Comparison of ENCODE assay signal across 14 cellular contexts in genomic region chrX:39897741-39898097, GRCh38.
DNase-seq lines count a peak whose midpoint lies in the region; ATAC-seq, FAIRE-seq and TF ChIP-seq lines count a peak whose summit lies in the region.
"Had no signal": no experiment of that assay in that cellular context is flagged by ENCODE, and none has a peak within 500 bp of the region (broad histone marks: within the 10 kb centered on the region; RNA-seq: fewer than 3 reads in every experiment).

No MANE protein-coding gene starts in this region.

- no peaks in the 10 kb centered on the region for H4K20me1 ChIP-seq in HepG2 (ENCODE audit: insufficient read depth, low read length)

- no peak for TF ChIP-seq RAD21 in HepG2 (CRISPR knock-in tag; IDR thresholded peaks at IDR 0.05)

- peaks cover 2% of the 10 kb centered on the region for H3K27me3 Mint-ChIP-seq in activated T-helper 2 cell treated with anti-CD3 and anti-CD28 coated beads, Interferon-gamma antibody, Interleukin-2, Interleukin-4, amounts not matched to agents 10 μg/mL and 5 μg/mL and 100 μg/mL, durations not matched to agents 14 hours and 24 hours and 36 hours (ENCODE audit: low read depth)
- H3K27me3 Mint-ChIP-seq: activated naive CD8-positive, alpha-beta T cell; central memory CD8-positive, alpha-beta T cell had no signal

- BruUV-seq in HepG2 (replicated peaks; lab: Mats Ljungman, UMichigan): no TSS peak

- H2BK15ac ChIP-seq in mesenchymal stem cell (ENCODE audit: low read depth, poor library complexity, severe bottlenecking): no peak overlapping the region

- CTCF ChIA-PET in HepG2 (lab: Yijun Ruan, JAX; ENCODE audit: low intra/inter-chr PET ratio, low total read pairs): no interaction called here

- TF ChIP-seq EP300 in HepG2 (IDR thresholded peaks at IDR 0.05; ENCODE audit: low read depth in 2 of 2, low read length in 2 of 2) (no peak), HepG2 (CRISPR knock-in tag; IDR thresholded peaks at IDR 0.05; ENCODE audit: borderline replicate concordance) (no peak)

- H2BK120ac ChIP-seq in mesenchymal stem cell (ENCODE audit: low read depth, low read length): no peak overlapping the region

- no peaks in the 10 kb centered on the region for H3K79me1 ChIP-seq in mesenchymal stem cell (replicated peaks; ENCODE audit: low read length, poor library complexity, severe bottlenecking)

- H3K36me3 ChIP-seq in HepG2 (replicated peaks in 1 of 2; ENCODE audit: control insufficient read depth in 1 of 2, insufficient read depth in 2 of 2, low read length in 2 of 2) (no peaks in the 10 kb centered on the region), right lobe of liver (no peaks in the 10 kb centered on the region), body of pancreas (replicated peaks in 1 of 2; ENCODE audit: insufficient read depth in 1 of 2, low read depth in 2 of 2) (no peaks in the 10 kb centered on the region), mesenchymal stem cell (ENCODE audit: control insufficient read depth in 1 of 2, insufficient read depth in 2 of 2, low read depth in 1 of 2, low read length in 2 of 2) (no peaks in the 10 kb centered on the region)
- H3K36me3 ChIP-seq: ovary had no signal

- no peak for TF ChIP-seq CTCF in HepG2 (CRISPR knock-in tag; IDR thresholded peaks at IDR 0.05)
- TF ChIP-seq CTCF in right lobe of liver (IDR thresholded peaks at IDR 0.05): no peak
- TF ChIP-seq CTCF in body of pancreas (IDR thresholded peaks at IDR 0.05): no peak

- H3K27ac ChIP-seq in HepG2 (ENCODE audit: extremely low read length, insufficient read depth, low read length): no peak overlapping the region
- H3K27ac ChIP-seq in right lobe of liver: no peak overlapping the region
- H3K27ac ChIP-seq in body of pancreas: peak overlapping the region; percentile 7 to 76 (median 50)
- peak overlapping the region; percentile 77 for H3K27ac ChIP-seq in mesenchymal stem cell (ENCODE audit: low read length, poor library complexity, severe bottlenecking)

- in situ Hi-C loops in HepG2 (cut with HindIII; ENCODE audit: extremely low pct_ligation_motif_present, low pct_unique_long_range_greater_than_20kb): loop anchor here (10.0 kb wide), 1 partner anchor 57 kb away; no protein-coding TSS in a partner anchor

- H2BK12ac ChIP-seq in mesenchymal stem cell (ENCODE audit: low read length in 2 of 2): peak overlapping the region in 1 of 2 experiments; percentile 52

- no peaks in the 10 kb centered on the region for H3K9me3 Mint-ChIP-seq in activated T-helper 2 cell treated with anti-CD3 and anti-CD28 coated beads, Interferon-gamma antibody, Interleukin-2, Interleukin-4, amounts not matched to agents 10 μg/mL and 5 μg/mL and 100 μg/mL, durations not matched to agents 14 hours and 24 hours and 36 hours
- H3K9me3 Mint-ChIP-seq: central memory CD8-positive, alpha-beta T cell had no signal

- POLR2A ChIA-PET in HepG2 (lab: Yijun Ruan, JAX): no interaction called here

- H3K79me2 ChIP-seq in HepG2 (ENCODE audit: insufficient read depth, low read length): no peaks in the 10 kb centered on the region

- H3K27me3 ChIP-seq in HepG2 (ENCODE audit: control insufficient read depth in 1 of 2, insufficient read depth in 2 of 2, low read length in 2 of 2): peaks cover 1 to 6% of the 10 kb centered on the region in 2 experiments; a peak in 2 of 5 replicates
- H3K27me3 ChIP-seq in right lobe of liver: no peaks in the 10 kb centered on the region
- no peaks in the 10 kb centered on the region for H3K27me3 ChIP-seq in body of pancreas
- peaks cover 0 to 38% of the 10 kb centered on the region in 2 experiments for H3K27me3 ChIP-seq in mesenchymal stem cell (ENCODE audit: control insufficient read depth in 1 of 2, insufficient read depth in 1 of 2, low read length in 2 of 2)
- H3K27me3 ChIP-seq: ovary had no signal

- no peak overlapping the region for H4K8ac ChIP-seq in mesenchymal stem cell (ENCODE audit: low read length)

- 0% methylated on average over 2 of the region's 6 CpGs for WGBS in HepG2 (ENCODE audit: low lambda C conversion rate)
- WGBS in right lobe of liver (ENCODE audit: insufficient coverage, low coverage, low lambda C conversion rate, missing lambda C conversion rate): no CpG with 5 or more reads among the region's 6 CpGs
- 33% methylated on average over 4 of the region's 6 CpGs; no CpG with 5 or more reads in 1 of the 2 donors for WGBS in body of pancreas, 2 donors
- 58% methylated on average over 4 of the region's 6 CpGs for WGBS in mesenchymal stem cell

- peak overlapping the region; percentile 35 for H2AK5ac ChIP-seq in mesenchymal stem cell (ENCODE audit: low read length, severe bottlenecking)

- H3K4ac ChIP-seq in mesenchymal stem cell (ENCODE audit: low read depth in 1 of 2, low read length in 2 of 2): peak overlapping the region in 1 of 2 experiments; percentile 11

- no peak overlapping the region for H3K27ac Mint-ChIP-seq in activated T-helper 2 cell treated with anti-CD3 and anti-CD28 coated beads, Interferon-gamma antibody, Interleukin-2, Interleukin-4, amounts not matched to agents 10 μg/mL and 5 μg/mL and 100 μg/mL, durations not matched to agents 14 hours and 24 hours and 36 hours
- H3K27ac Mint-ChIP-seq: activated CD4-positive, alpha-beta T cell treated with anti-CD3 and anti-CD28 coated beads for 36 hours; activated naive CD8-positive, alpha-beta T cell had no signal

- TF ChIP-seq POLR2A in HepG2 (IDR thresholded peaks at IDR 0.05; ENCODE audit: insufficient read depth in 1 of 2, low read depth in 2 of 2, low read length in 2 of 2) (no peak), right lobe of liver (IDR thresholded peaks at IDR 0.05) (no peak), body of pancreas (IDR thresholded peaks at IDR 0.05) (no peak)

- H3K23ac ChIP-seq in mesenchymal stem cell (ENCODE audit: low read length in 2 of 2): no peak overlapping the region

- intact Hi-C loops in HepG2 (cut with micrococcal nuclease; ENCODE audit: unreplicated experiment): no loop called here
- intact Hi-C loops in right lobe of liver (cut with DNase I): no loop called here
- intact Hi-C loops in body of pancreas (cut with DNase I): no loop called here
- intact Hi-C loops in activated T-helper 2 cell treated with anti-CD3 and anti-CD28 coated beads, Interferon-gamma antibody, Interleukin-2, Interleukin-4, amounts not matched to agents 10 μg/mL and 5 μg/mL and 100 μg/mL, durations not matched to agents 14 hours and 24 hours and 36 hours (cut with micrococcal nuclease): no loop called here

- no peak overlapping the region for H3K4me3 Mint-ChIP-seq in activated T-helper 2 cell treated with anti-CD3 and anti-CD28 coated beads, Interferon-gamma antibody, Interleukin-2, Interleukin-4, amounts not matched to agents 10 μg/mL and 5 μg/mL and 100 μg/mL, durations not matched to agents 14 hours and 24 hours and 36 hours (ENCODE audit: low read depth)
- H3K4me3 Mint-ChIP-seq: activated CD4-positive, alpha-beta T cell treated with anti-CD3 and anti-CD28 coated beads for 36 hours; activated naive CD8-positive, alpha-beta T cell; central memory CD8-positive, alpha-beta T cell had no signal

- H3K18ac ChIP-seq in mesenchymal stem cell (ENCODE audit: low read depth in 1 of 2, low read length in 2 of 2): peak overlapping the region in 1 of 2 experiments; percentile 21

- no peak for DNase-seq in HepG2 (ENCODE audit: low spot score)
- DNase-seq in right lobe of liver: no peak
- no peak for DNase-seq in body of pancreas
- DNase-seq in mesenchymal stem cell: no peak
- DNase-seq in activated T-helper 2 cell treated with anti-CD3 and anti-CD28 coated beads, Interferon-gamma antibody, Interleukin-2, Interleukin-4, amounts not matched to agents 10 μg/mL and 5 μg/mL and 100 μg/mL, durations not matched to agents 14 hours and 24 hours and 36 hours (ENCODE audit: low spot score): no peak
- no peak for DNase-seq in T1000 (lab: John Stamatoyannopoulos, UW)
- DNase-seq in H4 (ENCODE audit: low spot score): no peak
- no peak for DNase-seq in NCI-H187 treated with DMSO at 0.1 percent for 48 hours (lab: John Stamatoyannopoulos, UW)
- DNase-seq: activated CD4-positive, alpha-beta T cell treated with anti-CD3 and anti-CD28 coated beads for 36 hours; erythroblast; NCI-H1092 had no signal

- H3K14ac ChIP-seq in mesenchymal stem cell (ENCODE audit: low read length in 2 of 2): no peak overlapping the region

- H3K9me3 ChIP-seq in HepG2 (ENCODE audit: low read length): no peaks in the 10 kb centered on the region
- no peaks in the 10 kb centered on the region for H3K9me3 ChIP-seq in right lobe of liver
- H3K9me3 ChIP-seq in body of pancreas: no peaks in the 10 kb centered on the region
- H3K9me3 ChIP-seq in mesenchymal stem cell (ENCODE audit: control insufficient read depth, low read length): no peaks in the 10 kb centered on the region
- H3K9me3 ChIP-seq: ovary had no signal

- H3K36me3 Mint-ChIP-seq in activated T-helper 2 cell treated with anti-CD3 and anti-CD28 coated beads, Interferon-gamma antibody, Interleukin-2, Interleukin-4, amounts not matched to agents 10 μg/mL and 5 μg/mL and 100 μg/mL, durations not matched to agents 14 hours and 24 hours and 36 hours (ENCODE audit: low read depth): no peaks in the 10 kb centered on the region
- H3K36me3 Mint-ChIP-seq: activated naive CD8-positive, alpha-beta T cell had no signal

- H3K4me1 ChIP-seq in HepG2 (ENCODE audit: insufficient read depth, low read length): 0 out of 2 replicates have a peak, but pooled peaks cover 9% of the 10 kb centered on the region
- no peaks in the 10 kb centered on the region for H3K4me1 ChIP-seq in right lobe of liver
- peaks cover 29% of the 10 kb centered on the region for H3K4me1 ChIP-seq in body of pancreas
- peaks cover 28% of the 10 kb centered on the region for H3K4me1 ChIP-seq in mesenchymal stem cell (ENCODE audit: control insufficient read depth, insufficient read depth, low read depth, low read length)

- no peak overlapping the region for H4K91ac ChIP-seq in mesenchymal stem cell (ENCODE audit: low read length)

- H3K4me1 Mint-ChIP-seq in activated T-helper 2 cell treated with anti-CD3 and anti-CD28 coated beads, Interferon-gamma antibody, Interleukin-2, Interleukin-4, amounts not matched to agents 10 μg/mL and 5 μg/mL and 100 μg/mL, durations not matched to agents 14 hours and 24 hours and 36 hours (ENCODE audit: low read depth): peaks cover 6% of the 10 kb centered on the region
- H3K4me1 Mint-ChIP-seq: central memory CD8-positive, alpha-beta T cell had no signal

- H3K4me2 ChIP-seq in HepG2 (ENCODE audit: low read depth, low read length) (peak overlapping the region; percentile 23; the same call in 1 of the 2 replicates), mesenchymal stem cell (ENCODE audit: low read length, poor library complexity, severe bottlenecking) (no peak overlapping the region)

- H3K4me3 ChIP-seq in HepG2 (replicated peaks in 1 of 3; ENCODE audit: insufficient read depth in 1 of 3, low read depth in 2 of 3, low read length in 3 of 3) (no peak overlapping the region), right lobe of liver (no peak overlapping the region), body of pancreas (no peak overlapping the region), mesenchymal stem cell (ENCODE audit: insufficient read depth in 1 of 2, low read depth in 1 of 2, low read length in 2 of 2) (no peak overlapping the region)
- H3K4me3 ChIP-seq: ovary had no signal

- no peak overlapping the region for H2BK5ac ChIP-seq in mesenchymal stem cell (ENCODE audit: low read depth, low read length, poor library complexity, severe bottlenecking)

- no peak overlapping the region for H2AFZ ChIP-seq in HepG2 (ENCODE audit: low read length)
- no peak overlapping the region for H2AFZ ChIP-seq in mesenchymal stem cell (ENCODE audit: low read depth, low read length)

- no peak overlapping the region for H3K9ac ChIP-seq in HepG2 (ENCODE audit: insufficient read depth, low read depth, low read length)
- no peak overlapping the region for H3K9ac ChIP-seq in mesenchymal stem cell (ENCODE audit: low read length)

- ATAC-seq in HepG2: no peak; the same call in 2 of the 3 replicates
- ATAC-seq in right lobe of liver: no peak
- peak; percentile 30 for ATAC-seq in body of pancreas
- ATAC-seq: activated CD4-positive, alpha-beta T cell treated with anti-CD3 and anti-CD28 coated beads for 36 hours had no signal

- no peak for FAIRE-seq in HepG2 (lab: Jason Lieb, UNC)

Comparison
In these comparisons a context has a peak if more than half of its experiments do, and no peak if none do; other contexts are left out.
1. H3K27ac ChIP-seq: peak in body of pancreas (4 of 4) and mesenchymal stem cell (single experiment); none in HepG2 (single experiment) and right lobe of liver (0 of 3).